ENCODE assay signal across 8 cellular contexts in genomic region chr1:7705048-7705907, GRCh38.
A peak's percentile ranks its signal among the peaks of the same experiment; 100 is the strongest.
DNase-seq lines count a peak whose midpoint lies in the region; ATAC-seq and TF ChIP-seq lines count a peak whose summit lies in the region.

No MANE protein-coding gene starts in this region.

- peaks cover 80% of the 10 kb centered on the region for H3K27me3 Mint-ChIP-seq in activated T-cell treated with anti-CD3 and anti-CD28 coated beads, Interleukin-2, amount 50 U/mL, for 24 hours

- H3K27me3 ChIP-seq in HUES48 (ENCODE audit: control insufficient read depth, insufficient read depth, low read length), result peaks cover 29% of the 10 kb centered on the region

- no peak overlapping the region for H3K27ac ChIP-seq in HUES48 (ENCODE audit: low read depth, low read length)

- H3K4me3 Mint-ChIP-seq in activated T-cell treated with anti-CD3 and anti-CD28 coated beads, Interleukin-2, amount 50 U/mL, for 24 hours, result peak overlapping the region; percentile 66

- no peaks in the 10 kb centered on the region for H3K9me3 ChIP-seq in HUES48 (ENCODE audit: control insufficient read depth, insufficient read depth, low read length)

- peak; percentile 45 for DNase-seq in activated T-cell treated with anti-CD3 and anti-CD28 coated beads, Interleukin-2, amount 50 U/mL, for 24 hours
- DNase-seq in fibroblast of villous mesenchyme (ENCODE audit: low read depth), result no peak
- peak in 40 of 56 donors; percentile 13 to 82 (median 58) for DNase-seq in nucleus accumbens (lab: John Stamatoyannopoulos, UW)
- no peak for DNase-seq in NK-92 (lab: John Stamatoyannopoulos, UW; ENCODE audit: unreplicated experiment)
- no peak for DNase-seq in effector CD4-positive, alpha-beta T cell
- no peak for DNase-seq in NOMO-1 treated with dmso at 0.1 percent for 144 hours (lab: John Stamatoyannopoulos, UW; ENCODE audit: unreplicated experiment)

- peaks cover 15% of the 10 kb centered on the region for H3K4me1 ChIP-seq in HUES48 (ENCODE audit: control insufficient read depth, insufficient read depth, low read length)

- no peak for ATAC-seq in HG03439 (IDR thresholded peaks at IDR 0.05; ENCODE audit: unreplicated experiment)

- peak overlapping the region; percentile 56 for H3K4me3 ChIP-seq in HUES48 (ENCODE audit: low read depth, low read length)
- peak overlapping the region; percentile 44 for H3K4me3 ChIP-seq in fibroblast of villous mesenchyme (ENCODE audit: low read depth, low read length)

- peaks cover 14% of the 10 kb centered on the region for H3K4me1 Mint-ChIP-seq in activated T-cell treated with anti-CD3 and anti-CD28 coated beads, Interleukin-2, amount 50 U/mL, for 24 hours (ENCODE audit: low read depth)

- no peaks in the 10 kb centered on the region for H3K36me3 Mint-ChIP-seq in activated T-cell treated with anti-CD3 and anti-CD28 coated beads, Interleukin-2, amount 50 U/mL, for 24 hours (ENCODE audit: low read depth)

- no peak for TF ChIP-seq CTCF in fibroblast of villous mesenchyme (IDR thresholded peaks at IDR 0.05; ENCODE audit: insufficient read depth, low read depth, low read length)

- H3K27ac Mint-ChIP-seq in activated T-cell treated with anti-CD3 and anti-CD28 coated beads, Interleukin-2, amount 50 U/mL, for 24 hours, result peak overlapping the region; percentile 52

- H3K9ac ChIP-seq in HUES48 (ENCODE audit: low read depth, low read length), result no peak overlapping the region

- no peaks in the 10 kb centered on the region for H3K36me3 ChIP-seq in HUES48 (ENCODE audit: control insufficient read depth, insufficient read depth, low read length)

- H3K9me3 Mint-ChIP-seq in activated T-cell treated with anti-CD3 and anti-CD28 coated beads, Interleukin-2, amount 50 U/mL, for 24 hours, result no peaks in the 10 kb centered on the region

Comparison
In these comparisons a context has a peak if more than half of its experiments do, and no peak if none do; other contexts are left out.
1. DNase-seq: peak in activated T-cell treated with anti-CD3 and anti-CD28 coated beads, Interleukin-2, amount 50 U/mL, for 24 hours (single experiment) and nucleus accumbens (40 of 56); none in fibroblast of villous mesenchyme (single experiment), NK-92 (single experiment), effector CD4-positive, alpha-beta T cell (single experiment) and NOMO-1 treated with dmso at 0.1 percent for 144 hours (single experiment).